Comparison of ENCODE assay signal across 18 cellular contexts in genomic region chr17:81489986-81490598, GRCh38. TPM values are rescaled to one million over a fixed set of nuclear protein-coding genes. Genes with fewer than 3 reads are reported as not detected.
A peak's percentile ranks its signal among the peaks of the same experiment; 100 is the strongest.
DNase-seq lines count a peak whose midpoint lies in the region; ATAC-seq and TF ChIP-seq lines count a peak whose summit lies in the region.
"Had no signal": no experiment of that assay in that cellular context is flagged by ENCODE, and none has a peak within 500 bp of the region (broad histone marks: within the 10 kb centered on the region; RNA-seq: fewer than 3 reads in every experiment).

No MANE protein-coding gene starts in this region.

- H3K27ac Mint-ChIP-seq in activated naive CD4-positive, alpha-beta T cell treated with anti-CD3 and anti-CD28 coated beads, Interleukin-2, amount 10 ng/mL, durations not matched to agents 7 days and 5 days, result peak overlapping the region; percentile 33
- H3K27ac Mint-ChIP-seq in activated naive CD4-positive, alpha-beta T cell treated with anti-CD3 and anti-CD28 coated beads for 36 hours, result no peak overlapping the region
- H3K27ac Mint-ChIP-seq in stimulated activated naive B cell treated with anti-CD40 and anti-IgM and Interleukin-4, amounts not matched to agents 10 μg/mL and 1 μg/mL and 100 μg/mL, for 72 hours, result no peak overlapping the region

- H3K36me3 ChIP-seq in Panc1 (ENCODE audit: control insufficient read depth, insufficient read depth, low read length) (no peaks in the 10 kb centered on the region; the same call in 1 of the 2 replicates), hepatocyte (replicated peaks; ENCODE audit: insufficient read depth, low read depth) (no peaks in the 10 kb centered on the region), GM23248 (ENCODE audit: low read depth) (no peaks in the 10 kb centered on the region)

- H3K9me3 ChIP-seq in Panc1 (ENCODE audit: control insufficient read depth, insufficient read depth, low read depth, low read length) (no peaks in the 10 kb centered on the region), hepatocyte (ENCODE audit: low read depth) (no peaks in the 10 kb centered on the region), GM23248 (ENCODE audit: low read depth) (no peaks in the 10 kb centered on the region)
- H3K9me3 ChIP-seq: testis had no signal

- peaks cover 70% of the 10 kb centered on the region for H3K27me3 Mint-ChIP-seq in activated naive CD4-positive, alpha-beta T cell treated with anti-CD3 and anti-CD28 coated beads, Interleukin-2, amount 10 ng/mL, durations not matched to agents 7 days and 5 days
- no peaks in the 10 kb centered on the region for H3K27me3 Mint-ChIP-seq in activated naive CD4-positive, alpha-beta T cell treated with anti-CD3 and anti-CD28 coated beads for 36 hours (ENCODE audit: low read depth)
- peaks cover 21 to 29% of the 10 kb centered on the region in 2 donors for H3K27me3 Mint-ChIP-seq in stimulated activated naive B cell treated with anti-CD40 and anti-IgM and Interleukin-4, amounts not matched to agents 10 μg/mL and 1 μg/mL and 100 μg/mL, for 72 hours

- H3K9ac ChIP-seq in GM23248, result no peak overlapping the region

- no peak for ATAC-seq in Panc1
- no peak for ATAC-seq in stimulated activated naive B cell treated with anti-CD40 and anti-IgM and Interleukin-4, amounts not matched to agents 10 μg/mL and 1 μg/mL and 100 μg/mL, for 72 hours (replicated peaks)
- ATAC-seq: esophagus mucosa had no signal

- DNase-seq in activated naive CD4-positive, alpha-beta T cell treated with anti-CD3 and anti-CD28 coated beads, Interleukin-2, amount 10 ng/mL, durations not matched to agents 7 days and 5 days, result no peak
- no peak for DNase-seq in activated naive CD4-positive, alpha-beta T cell treated with anti-CD3 and anti-CD28 coated beads for 36 hours
- DNase-seq in Panc1 (ENCODE audit: low read depth, low spot score) (no peak), hepatocyte (ENCODE audit: low spot score) (no peak), retina (peak; percentile 42), HuH-7.5 (ENCODE audit: low spot score) (no peak), GM23248 (no peak)
- no peak for DNase-seq in stimulated activated naive B cell treated with anti-CD40 and anti-IgM and Interleukin-4, amounts not matched to agents 10 μg/mL and 1 μg/mL and 100 μg/mL, for 72 hours
- DNase-seq: activated CD8-positive, alpha-beta memory T cell treated with anti-CD3 and anti-CD28 coated beads, Interleukin-2, amount 50 U/mL, for 4 hours; DMS79; MM.1S; NCI-H2081 treated with DMSO at 0.1 percent for 48 hours; NCI-H774; occipital lobe; testis had no signal

- H3K79me2 ChIP-seq in hepatocyte, result peaks cover 4% of the 10 kb centered on the region
- H3K79me2 ChIP-seq in GM23248 (ENCODE audit: insufficient read depth), result no peaks in the 10 kb centered on the region

- 62% methylated on average over 7 of the region's 7 CpGs for WGBS in hepatocyte (ENCODE audit: low lambda C conversion rate, missing lambda C conversion rate)
- whole genome bisulfite sequencing in GM23248 (ENCODE audit: low coverage in 1 of 2, low lambda C conversion rate in 2 of 2, missing lambda C conversion rate in 2 of 2), 2 experiments, result 64 to 73% methylated on average over 6 to 7 of the region's 7 CpGs

- POLR2A ChIA-PET in Panc1 (lab: Charles Lee), result interaction anchor here (0.5 to 0.7 kb wide), 3 partner anchors 17 to 340 kb away, joined by 5 to 13 read pairs (median 9); no protein-coding TSS in a partner anchor

- H3F3A ChIP-seq in GM23248 (ENCODE audit: insufficient read depth), result no peaks in the 10 kb centered on the region; the same call in 1 of the 2 replicates

- in situ Hi-C loops in Panc1 (cut with HindIII; ENCODE audit: low pct_unique_long_range_greater_than_20kb, low sequenced_read_pairs), result no loop called here
- in situ Hi-C loops in GM23248 (cut with MboI), result no loop called here

- H3K4me2 ChIP-seq in hepatocyte (peak overlapping the region; percentile 49), GM23248 (ENCODE audit: unreplicated experiment) (no peak overlapping the region)

- H3K36me3 Mint-ChIP-seq in activated naive CD4-positive, alpha-beta T cell treated with anti-CD3 and anti-CD28 coated beads, Interleukin-2, amount 10 ng/mL, durations not matched to agents 7 days and 5 days, result no peaks in the 10 kb centered on the region
- H3K36me3 Mint-ChIP-seq in activated naive CD4-positive, alpha-beta T cell treated with anti-CD3 and anti-CD28 coated beads for 36 hours (ENCODE audit: low read depth), result no peaks in the 10 kb centered on the region
- H3K36me3 Mint-ChIP-seq in stimulated activated naive B cell treated with anti-CD40 and anti-IgM and Interleukin-4, amounts not matched to agents 10 μg/mL and 1 μg/mL and 100 μg/mL, for 72 hours, result no peaks in the 10 kb centered on the region

- TF ChIP-seq CTCF in Panc1 (IDR thresholded peaks at IDR 0.05), result no peak
- TF ChIP-seq CTCF in hepatocyte (IDR thresholded peaks at IDR 0.05; ENCODE audit: poor library complexity), result no peak

- no peaks in the 10 kb centered on the region for H3K9me3 Mint-ChIP-seq in activated naive CD4-positive, alpha-beta T cell treated with anti-CD3 and anti-CD28 coated beads, Interleukin-2, amount 10 ng/mL, durations not matched to agents 7 days and 5 days
- H3K9me3 Mint-ChIP-seq in activated naive CD4-positive, alpha-beta T cell treated with anti-CD3 and anti-CD28 coated beads for 36 hours, result no peaks in the 10 kb centered on the region
- H3K9me3 Mint-ChIP-seq in stimulated activated naive B cell treated with anti-CD40 and anti-IgM and Interleukin-4, amounts not matched to agents 10 μg/mL and 1 μg/mL and 100 μg/mL, for 72 hours, result peaks cover 0 to under 1% of the 10 kb centered on the region in 2 donors

- intact Hi-C loops in activated naive CD4-positive, alpha-beta T cell treated with anti-CD3 and anti-CD28 coated beads for 36 hours (cut with micrococcal nuclease), result loop anchor here (2.0 to 10.0 kb wide), 2 partner anchors 21 to 455 kb away; partner anchors contain the start of gene BAIAP2
- intact Hi-C loops in Panc1 (cut with micrococcal nuclease; ENCODE audit: unreplicated experiment), result loop anchor here (5.0 to 10.0 kb wide), 2 partner anchors 88 to 235 kb away; no protein-coding TSS in a partner anchor

- H3K4me3 ChIP-seq in Panc1 (ENCODE audit: low read depth in 2 of 2, low read length in 2 of 2) (no peak overlapping the region), hepatocyte (no peak overlapping the region), GM23248 (no peak overlapping the region)
- H3K4me3 ChIP-seq: coronary artery, testis had no signal

- H3K4me1 ChIP-seq in Panc1 (ENCODE audit: control insufficient read depth, insufficient read depth, low read length) (peaks cover 31% of the 10 kb centered on the region), hepatocyte (ENCODE audit: insufficient read depth) (peaks cover 36% of the 10 kb centered on the region), GM23248 (ENCODE audit: insufficient read depth) (no peaks in the 10 kb centered on the region)

- H2AFZ ChIP-seq in hepatocyte (no peak overlapping the region), GM23248 (no peak overlapping the region)

- CTCF ChIA-PET in activated naive CD4-positive, alpha-beta T cell treated with anti-CD3 and anti-CD28 coated beads, Interleukin-2, amount 10 ng/mL, durations not matched to agents 7 days and 5 days (lab: Charles Lee), result no interaction called here
- CTCF ChIA-PET in activated naive CD4-positive, alpha-beta T cell treated with anti-CD3 and anti-CD28 coated beads for 36 hours (lab: Charles Lee), result no interaction called here
- CTCF ChIA-PET in Panc1 (lab: Charles Lee), result no interaction called here

- peaks cover 17% of the 10 kb centered on the region for H3K4me1 Mint-ChIP-seq in activated naive CD4-positive, alpha-beta T cell treated with anti-CD3 and anti-CD28 coated beads, Interleukin-2, amount 10 ng/mL, durations not matched to agents 7 days and 5 days
- peaks cover 10% of the 10 kb centered on the region for H3K4me1 Mint-ChIP-seq in activated naive CD4-positive, alpha-beta T cell treated with anti-CD3 and anti-CD28 coated beads for 36 hours (ENCODE audit: low read depth)
- peaks cover 11 to 19% of the 10 kb centered on the region in 2 donors for H3K4me1 Mint-ChIP-seq in stimulated activated naive B cell treated with anti-CD40 and anti-IgM and Interleukin-4, amounts not matched to agents 10 μg/mL and 1 μg/mL and 100 μg/mL, for 72 hours

- H4K20me1 ChIP-seq in hepatocyte (ENCODE audit: insufficient read depth, poor library complexity, severe bottlenecking) (no peaks in the 10 kb centered on the region), GM23248 (ENCODE audit: insufficient read depth) (no peaks in the 10 kb centered on the region)

- H3K27me3 ChIP-seq in Panc1 (ENCODE audit: control insufficient read depth, insufficient read depth, low read length) (no peaks in the 10 kb centered on the region), hepatocyte (no peaks in the 10 kb centered on the region), GM23248 (replicated peaks; ENCODE audit: insufficient read depth) (0 out of 2 replicates have a peak, but pooled peaks cover 7% of the 10 kb centered on the region)
- H3K27me3 ChIP-seq: testis had no signal

- peak overlapping the region; percentile 45 for H3K4me3 Mint-ChIP-seq in activated naive CD4-positive, alpha-beta T cell treated with anti-CD3 and anti-CD28 coated beads, Interleukin-2, amount 10 ng/mL, durations not matched to agents 7 days and 5 days
- no peak overlapping the region for H3K4me3 Mint-ChIP-seq in activated naive CD4-positive, alpha-beta T cell treated with anti-CD3 and anti-CD28 coated beads for 36 hours
- no peak overlapping the region for H3K4me3 Mint-ChIP-seq in stimulated activated naive B cell treated with anti-CD40 and anti-IgM and Interleukin-4, amounts not matched to agents 10 μg/mL and 1 μg/mL and 100 μg/mL, for 72 hours

- no peaks in the 10 kb centered on the region for H3K9me2 ChIP-seq in hepatocyte (replicated peaks; ENCODE audit: insufficient read depth)
- H3K9me2 ChIP-seq in GM23248 (ENCODE audit: insufficient read depth), result no peaks in the 10 kb centered on the region

- H3K27ac ChIP-seq in Panc1 (ENCODE audit: low read length) (0 out of 2 replicates have a peak overlapping the region, but pooled peaks have one; percentile 41), hepatocyte (peak overlapping the region; percentile 45), GM23248 (no peak overlapping the region)
- H3K27ac ChIP-seq: coronary artery, testis had no signal

- BruUV-seq in Panc1 (replicated peaks; lab: Mats Ljungman, UMichigan), result TSS peak; percentile 83

RNA-seq across cellular contexts. Expression of gene ACTG1, which starts 22.5 kb away (rescaled TPM):
- total RNA-seq in activated naive CD4-positive, alpha-beta T cell treated with anti-CD3 and anti-CD28 coated beads for 36 hours, result 1,000 to 10,000 TPM; 2,881 to 2,925 TPM
- total RNA-seq in Panc1 (2021; ENCODE audit: unreplicated experiment) (4,502 TPM), hepatocyte (3,207 and 3,298 TPM in 2 replicates)
- polyA plus RNA-seq in Panc1 (2012; ENCODE audit: insufficient read length), result 6,760 TPM
- polyA plus RNA-seq in hepatocyte (2,719 and 2,832 TPM in 2 replicates), GM23248 (2016; fragmentation: Nextera tagmentation; extraction: Ambion mirVana) (3,778 and 3,933 TPM in 2 replicates)
- total RNA-seq in GM23248 (2014; rRNA removed; shearing (Covaris generic)), result 8,476 and 9,349 TPM in 2 replicates

RNA-seq across cellular contexts. Expression of gene FSCN2, which starts 38.1 kb away (rescaled TPM):
- not detected for total RNA-seq in activated naive CD4-positive, alpha-beta T cell treated with anti-CD3 and anti-CD28 coated beads for 36 hours
- total RNA-seq in Panc1 (2021; ENCODE audit: unreplicated experiment) (1.2 TPM), hepatocyte (1.8 and 3.7 TPM in 2 replicates)
- polyA plus RNA-seq in Panc1 (2012; ENCODE audit: insufficient read length), result 9.6 TPM
- polyA plus RNA-seq in hepatocyte (0.29 and 0.40 TPM in 2 replicates), GM23248 (2016; fragmentation: Nextera tagmentation; extraction: Ambion mirVana) (0.23 and 0.48 TPM in 2 replicates)
- total RNA-seq in GM23248 (2014; rRNA removed; shearing (Covaris generic)), result 2.3 and 3.2 TPM in 2 replicates
- polyA plus RNA-seq: liver had no signal
